Comparison of ENCODE assay signal across 18 cellular contexts in genomic region chr13:85632526-85633215, GRCh38.
"Had no signal": no experiment of that assay in that cellular context is flagged by ENCODE, and none has a peak within 500 bp of the region (broad histone marks: within the 10 kb centered on the region; RNA-seq: fewer than 3 reads in every experiment).

No MANE protein-coding gene starts in this region.

- H3K9me3 ChIP-seq: body of pancreas, spleen, upper lobe of left lung had no signal

- H3K27me3 ChIP-seq: body of pancreas, cardiac muscle cell, foreskin keratinocyte, spleen, upper lobe of left lung had no signal

- ATAC-seq: activated CD8-positive, alpha-beta T cell treated with anti-CD3 and anti-CD28 coated beads, Interleukin-2, amount 10 ng/mL, durations not matched to agents 7 days and 5 days; body of pancreas; foreskin keratinocyte; left ventricle myocardium superior; T-cell had no signal

- H3K27ac ChIP-seq: body of pancreas, cardiac muscle cell, foreskin keratinocyte, spleen, upper lobe of left lung had no signal

- DNase-seq: activated CD4-positive, alpha-beta T cell treated with anti-CD3 and anti-CD28 coated beads for 1 hour; activated CD4-positive, alpha-beta T cell treated with anti-CD3 and anti-CD28 coated beads, Interleukin-2, amount 50 U/mL, for 1 hour; activated CD8-positive, alpha-beta T cell treated with anti-CD3 and anti-CD28 coated beads, Interleukin-2, amount 10 ng/mL, durations not matched to agents 7 days and 5 days; activated gamma-delta T cell treated with Interleukin-2 at 50 U/mL for 16 hours; activated T-cell treated with anti-CD3 and anti-CD28 coated beads, Interleukin-2, amount 50 U/mL, for 1 hour; body of pancreas; effector CD4-positive, alpha-beta T cell; erythroblast; foreskin keratinocyte; left ventricle myocardium superior; naive B cell; occipital lobe; spleen; stimulated activated CD4-positive, alpha-beta T cell treated with anti-CD3 and anti-CD28 coated beads, Interleukin-4, amount 100 ng/mL, for 24 hours; stimulated activated naive CD4-positive, alpha-beta T cell treated with Interleukin-2 at 50 U/mL for 16 hours; T-cell; upper lobe of left lung had no signal

- H3K4me3 ChIP-seq: body of pancreas, cardiac muscle cell, spleen, upper lobe of left lung had no signal

- H3K4me1 ChIP-seq: body of pancreas, foreskin keratinocyte, spleen, upper lobe of left lung had no signal

- H3K36me3 ChIP-seq: cardiac muscle cell, spleen, upper lobe of left lung had no signal
